In genomic region chr4:169619518-169619957, GRCh38 we compare ENCODE assay signal across 1 cellular context.
TF ChIP-seq lines count a peak whose summit lies in the region.

No MANE protein-coding gene starts in this region.

TF ChIP-seq in K562, 482 proteins besides CTCF, POLR2A, EP300 and RAD21 (continued from another document):
- TF ChIP-seq ARID3A (IDR thresholded peaks at IDR 0.05; ENCODE audit: borderline replicate concordance, low read depth, low read length) (peak; percentile 84; the same call in 1 of the 2 replicates), ZEB2 (IDR thresholded peaks at IDR 0.05) (peak; percentile 73), YY1 (IDR thresholded peaks at IDR 0.05; ENCODE audit: borderline replicate concordance in 1 of 3, control insufficient read depth in 1 of 3, extremely low read depth in 1 of 3, insufficient read depth in 3 of 3, insufficient read length in 1 of 3, insufficient replicate concordance in 2 of 3, low read depth in 1 of 3, low read length in 2 of 3) (peak in 2 of 3 experiments; percentile 52 to 81), NFYB (IDR thresholded peaks at IDR 0.05; ENCODE audit: extremely low read depth, insufficient read length) (no peak), DACH1 (IDR thresholded peaks at IDR 0.05; ENCODE audit: partially characterized antibody) (peak; percentile 69), THRB (CRISPR knock-in tag; conservative IDR thresholded peaks at IDR 0.05) (0 out of 2 replicates have a peak, but pooled peaks have one; percentile 48), TOE1 (IDR thresholded peaks at IDR 0.05; ENCODE audit: borderline replicate concordance) (0 out of 2 replicates have a peak, but pooled peaks have one; percentile 3), TOE1 (CRISPR knock-in tag; IDR thresholded peaks at IDR 0.05; ENCODE audit: borderline replicate concordance, low read depth) (no peak)
TF ChIP-seq in K562: peak in this region for 14.
